Comparison of ENCODE assay signal across 7 cellular contexts in the genomic region with DNA sequence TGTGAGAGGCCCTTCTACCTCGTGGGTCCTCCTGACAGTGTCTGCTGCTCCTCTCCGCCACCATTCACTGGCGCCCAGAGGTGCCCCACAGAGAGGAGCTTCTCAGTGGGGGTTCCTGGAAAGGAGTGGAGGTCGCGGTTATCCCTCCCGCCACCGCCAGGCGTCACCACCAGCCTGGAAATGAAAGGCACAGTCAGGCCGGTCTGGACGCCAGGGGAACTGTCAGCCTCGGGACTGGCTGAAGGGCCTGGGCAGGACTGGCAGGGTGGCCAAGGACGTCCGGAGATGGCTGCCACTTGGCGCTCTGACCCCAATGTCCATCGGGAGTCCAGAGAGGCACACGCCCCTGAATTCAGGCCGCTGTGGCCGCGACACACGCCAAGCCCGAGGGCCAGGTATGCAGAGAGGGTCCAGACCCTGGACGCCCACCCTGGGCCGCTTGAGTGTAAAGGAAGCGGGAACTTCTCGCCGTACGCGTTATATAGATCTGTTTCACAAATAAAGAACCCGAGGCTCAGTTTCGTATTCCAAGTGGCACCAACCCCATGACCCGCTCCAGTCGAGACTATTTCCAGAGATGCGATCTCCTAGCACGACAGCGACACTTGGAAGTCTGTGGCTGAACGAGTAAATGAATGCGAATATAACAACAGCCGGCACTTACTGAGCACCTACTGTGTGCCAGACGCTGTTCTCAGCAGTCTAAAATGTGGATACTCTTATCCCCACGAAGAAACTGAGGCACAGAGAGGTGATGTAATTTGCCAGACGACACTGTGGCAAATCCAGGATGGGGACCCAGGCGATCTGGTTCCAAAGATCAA. TPM values are rescaled to one million over a fixed set of nuclear protein-coding genes. Genes with fewer than 3 reads are reported as not detected.
A peak's percentile ranks its signal among the peaks of the same experiment; 100 is the strongest.
DNase-seq lines count a peak whose midpoint lies in the region; TF ChIP-seq lines count a peak whose summit lies in the region.

No MANE protein-coding gene starts in this region.

- H3K79me2 ChIP-seq in KMS-11 (ENCODE audit: insufficient read depth, low read depth) = no peaks in the 10 kb centered on the region

- no peak overlapping the region for H3K4me3 ChIP-seq in KMS-11 (IDR thresholded peaks at IDR 0.05; ENCODE audit: insufficient read depth, low read depth, low read length)

- peak; percentile 85 for DNase-seq in GM13976 (ENCODE audit: low spot score)
- peak; percentile 81 for DNase-seq in SK-N-DZ (ENCODE audit: low spot score)
- DNase-seq in activated naive CD4-positive, alpha-beta T cell treated with Interleukin-2 at 50 U/mL for 16 hours = peak; percentile 86
- DNase-seq in globus pallidus (ENCODE audit: low spot score) = peak; percentile 80
- DNase-seq in occipital lobe (lab: John Stamatoyannopoulos, UW) = peak; percentile 73
- DNase-seq in substantia nigra (lab: John Stamatoyannopoulos, UW) = peak in 48 of 49 donors; percentile 32 to 93 (median 78)

- TF ChIP-seq CTCF in GM13976 (IDR thresholded peaks at IDR 0.05; ENCODE audit: borderline replicate concordance, control extremely low read depth, extremely low read depth, insufficient read depth, missing control alignments) = peak; percentile 98
- peak; percentile 98 for TF ChIP-seq CTCF in KMS-11 (conservative IDR thresholded peaks at IDR 0.05; ENCODE audit: low read depth, low read length)

- H3K9ac ChIP-seq in KMS-11 = no peak overlapping the region

- peaks cover 24% of the 10 kb centered on the region for H3K4me1 ChIP-seq in KMS-11 (ENCODE audit: low read depth, poor library complexity, severe bottlenecking)

- no peaks in the 10 kb centered on the region for H3K36me3 ChIP-seq in KMS-11 (ENCODE audit: insufficient read depth)

- H3K27ac ChIP-seq in KMS-11 = no peak overlapping the region
- H3K27ac ChIP-seq in substantia nigra (ENCODE audit: low read depth, low read length, poor library complexity, severe bottlenecking) = no peak overlapping the region

- H3K27me3 ChIP-seq in KMS-11 (ENCODE audit: insufficient read depth, low read depth) = peaks cover 49% of the 10 kb centered on the region

- peak overlapping the region; percentile 48; the same call in 1 of the 2 replicates for H3K4me2 ChIP-seq in KMS-11

- H2AFZ ChIP-seq in KMS-11 (ENCODE audit: low read depth) = peak overlapping the region; percentile 54

- in situ Hi-C loops in GM13976 (cut with MboI; ENCODE audit: low sequenced_read_pairs, unreplicated experiment) = loop anchor here (10.0 kb wide), 1 partner anchor 437 kb away; no protein-coding TSS in a partner anchor

- no peaks in the 10 kb centered on the region for H4K20me1 ChIP-seq in KMS-11 (ENCODE audit: insufficient read depth)

RNA-seq across cellular contexts. Expression of gene NXPH3, which starts 7.6 kb away (rescaled TPM):
- polyA plus RNA-seq in SK-N-DZ (2014; cell fraction: cytosol; rRNA removed) = 0.44 and 0.58 TPM in 2 replicates
- polyA plus RNA-seq in SK-N-DZ (2014; cell fraction: nucleus; rRNA removed) = not detected in 2 replicates
- total RNA-seq in occipital lobe = 17.9 TPM
